9 cellular contexts compared by ENCODE assay signal in genomic region chr3:172154768-172155649, GRCh38.
DNase-seq lines count a peak whose midpoint lies in the region; ATAC-seq and TF ChIP-seq lines count a peak whose summit lies in the region.
"Had no signal": no experiment of that assay in that cellular context is flagged by ENCODE, and none has a peak within 500 bp of the region (broad histone marks: within the 10 kb centered on the region; RNA-seq: fewer than 3 reads in every experiment).

No MANE protein-coding gene starts in this region.

- no peaks in the 10 kb centered on the region for H3K9me2 ChIP-seq in PC-9 (ENCODE audit: insufficient read depth)

- H3K4me1 ChIP-seq in PC-9 (replicated peaks; ENCODE audit: insufficient read depth) (peaks cover 100% of the 10 kb centered on the region), Caco-2 (no peaks in the 10 kb centered on the region)

- H3K27me3 ChIP-seq in PC-9 (ENCODE audit: insufficient read depth, low read depth) (no peaks in the 10 kb centered on the region), Caco-2 (replicated peaks; ENCODE audit: control insufficient read depth, insufficient read depth, low read length) (no peaks in the 10 kb centered on the region)

- no peak overlapping the region for H3K4me3 Mint-ChIP-seq in mesothelial cell of epicardium
- no peak overlapping the region for H3K4me3 Mint-ChIP-seq in Caco-2 (ENCODE audit: unreplicated experiment)
- H3K4me3 Mint-ChIP-seq: IgD-negative memory B cell had no signal

- H3K27ac Mint-ChIP-seq in mesothelial cell of epicardium = peak overlapping the region; percentile 87
- no peak overlapping the region for H3K27ac Mint-ChIP-seq in Caco-2 (ENCODE audit: unreplicated experiment)

- H3K4me1 Mint-ChIP-seq in mesothelial cell of epicardium (peaks cover 67% of the 10 kb centered on the region), Caco-2 (ENCODE audit: low read depth, unreplicated experiment) (peaks cover 22% of the 10 kb centered on the region)

- H3K9me3 Mint-ChIP-seq in mesothelial cell of epicardium = peaks cover 5% of the 10 kb centered on the region
- no peaks in the 10 kb centered on the region for H3K9me3 Mint-ChIP-seq in Caco-2 (ENCODE audit: unreplicated experiment)
- H3K9me3 Mint-ChIP-seq: IgD-negative memory B cell had no signal

- H3K36me3 Mint-ChIP-seq in mesothelial cell of epicardium (peaks cover 3% of the 10 kb centered on the region), Caco-2 (ENCODE audit: insufficient read depth, unreplicated experiment) (peaks cover 15% of the 10 kb centered on the region)

- no peaks in the 10 kb centered on the region for H3K27me3 Mint-ChIP-seq in mesothelial cell of epicardium (ENCODE audit: low read depth)
- no peaks in the 10 kb centered on the region for H3K27me3 Mint-ChIP-seq in Caco-2 (ENCODE audit: insufficient read depth, unreplicated experiment)

- DNase-seq in GM12865 (ENCODE audit: low read depth) = peak; percentile 70
- no peak for DNase-seq in PC-9
- DNase-seq in mesothelial cell of epicardium (ENCODE audit: low spot score in 2 of 2, unreplicated experiment in 2 of 2) = no peak
- DNase-seq in DMS53 treated with DMSO at 0.1 percent for 48 hours (lab: John Stamatoyannopoulos, UW; ENCODE audit: unreplicated experiment) = no peak
- DNase-seq in midbrain (lab: John Stamatoyannopoulos, UW) = no peak
- no peak for DNase-seq in Caco-2
- no peak for DNase-seq in HuH-7 (ENCODE audit: low spot score)

- H3F3A ChIP-seq in PC-9 (ENCODE audit: insufficient read depth, low read depth) = peaks cover 96% of the 10 kb centered on the region

- peak overlapping the region; percentile 80 for H3K4me2 ChIP-seq in PC-9

- intact Hi-C loops in PC-9 (cut with micrococcal nuclease; ENCODE audit: unreplicated experiment) (loop anchor here (5.0 kb wide), 1 partner anchor 113 kb away; no protein-coding TSS in a partner anchor), Caco-2 (cut with micrococcal nuclease; ENCODE audit: unreplicated experiment) (no loop called here)

- H3K79me2 ChIP-seq in PC-9 (ENCODE audit: low read depth) = peaks cover 93% of the 10 kb centered on the region

- H4K20me1 ChIP-seq in PC-9 (ENCODE audit: insufficient read depth) = 0 out of 2 replicates have a peak, but pooled peaks cover 6% of the 10 kb centered on the region

- BruUV-seq in PC-9 (replicated peaks; lab: Mats Ljungman, UMichigan) (no TSS peak), Caco-2 (replicated peaks; lab: Mats Ljungman, UMichigan) (no TSS peak)

- H3K4me3 ChIP-seq in GM12865 (ENCODE audit: low read depth, low read length) (no peak overlapping the region), PC-9 (no peak overlapping the region), Caco-2 (ENCODE audit: low read depth, low read length) (no peak overlapping the region)

- no peak for TF ChIP-seq CTCF in GM12865 (IDR thresholded peaks at IDR 0.05; ENCODE audit: insufficient read depth, low read depth, low read length, missing control alignments)
- TF ChIP-seq CTCF in PC-9 (conservative IDR thresholded peaks at IDR 0.05) = no peak
- no peak for TF ChIP-seq CTCF in mesothelial cell of epicardium (IDR thresholded peaks at IDR 0.05; ENCODE audit: unreplicated experiment)
- no peak for TF ChIP-seq CTCF in Caco-2 (IDR thresholded peaks at IDR 0.05; ENCODE audit: insufficient read depth in 1 of 2, low read depth in 1 of 2, low read length in 1 of 2, severe bottlenecking in 1 of 2, unreplicated experiment in 1 of 2)

- peak; percentile 73 for ATAC-seq in GM21786 (IDR thresholded peaks at IDR 0.05; ENCODE audit: unreplicated experiment)

- peak overlapping the region; percentile 96 for H3K27ac ChIP-seq in PC-9

- H2AFZ ChIP-seq in PC-9 = no peak overlapping the region

- CTCF ChIA-PET in PC-9 (lab: Charles Lee) = no interaction called here
- CTCF ChIA-PET in Caco-2 (lab: Charles Lee) = interaction anchor here (0.5 kb wide), 1 partner anchor 138 kb away, joined by 3 read pairs; no protein-coding TSS in a partner anchor

- peaks cover 34% of the 10 kb centered on the region for H3K36me3 ChIP-seq in PC-9 (ENCODE audit: low read depth)
- H3K36me3 ChIP-seq in Caco-2 (ENCODE audit: control insufficient read depth, insufficient read depth, low read length) = no peaks in the 10 kb centered on the region

- H3K9me3 ChIP-seq in PC-9 (ENCODE audit: insufficient read depth, low read depth) = no peaks in the 10 kb centered on the region
- no peaks in the 10 kb centered on the region for H3K9me3 ChIP-seq in Caco-2

- POLR2A ChIA-PET in PC-9 (lab: Charles Lee; ENCODE audit: unreplicated experiment) = no interaction called here
- POLR2A ChIA-PET in Caco-2 (lab: Charles Lee) = no interaction called here
